In genomic region chr17:58417300-58418092, GRCh38 we compare ENCODE assay signal across 1 cellular context.
TF ChIP-seq lines count a peak whose summit lies in the region.

TSS of gene RNF43 (minus strand) at chr17:58417534. CDS start at chr17:58415577, 1,957 bp downstream.

TF ChIP-seq in K562, 482 proteins besides CTCF, POLR2A, EP300 and RAD21 (continued from another document and continues in another):
- no peak for TF ChIP-seq PBX2 (CRISPR knock-in tag; IDR thresholded peaks at IDR 0.05; ENCODE audit: low read depth)
- TF ChIP-seq PBX2 (tag; conservative IDR thresholded peaks at IDR 0.05; ENCODE audit: low read depth), result no peak
- peak; percentile 73; the same call in 1 of the 2 replicates for TF ChIP-seq MTA3 (IDR thresholded peaks at IDR 0.05; ENCODE audit: borderline replicate concordance)
- no peak for TF ChIP-seq ZNF583 (CRISPR knock-in tag; IDR thresholded peaks at IDR 0.05)
- no peak for TF ChIP-seq DACH1 (IDR thresholded peaks at IDR 0.05; ENCODE audit: partially characterized antibody)
- TF ChIP-seq ZNF143 (CRISPR knock-in tag; IDR thresholded peaks at IDR 0.05), result no peak
- TF ChIP-seq ZSCAN32 (CRISPR knock-in tag; IDR thresholded peaks at IDR 0.05), result no peak
- no peak for TF ChIP-seq KHSRP (IDR thresholded peaks at IDR 0.05)
- TF ChIP-seq GTF2A2 (tag; IDR thresholded peaks at IDR 0.05), result no peak
- no peak for TF ChIP-seq U2AF2 (optimal IDR thresholded peaks at IDR 0.05; ENCODE audit: low read depth, low read length)
- peak; percentile 60 for TF ChIP-seq KLF16 (IDR thresholded peaks at IDR 0.05)
- TF ChIP-seq TCF7 (IDR thresholded peaks at IDR 0.05; ENCODE audit: borderline replicate concordance), result no peak
- no peak for TF ChIP-seq PCBP1 (IDR thresholded peaks at IDR 0.05; ENCODE audit: low read depth, low read length, poor library complexity, severe bottlenecking)
- TF ChIP-seq MEF2D (tag; conservative IDR thresholded peaks at IDR 0.05; ENCODE audit: low read depth), result no peak
- no peak for TF ChIP-seq ZNF124 (CRISPR knock-in tag; IDR thresholded peaks at IDR 0.05)
- TF ChIP-seq ZNF695 (CRISPR knock-in tag; IDR thresholded peaks at IDR 0.05), result no peak
- no peak for TF ChIP-seq POU5F1 (IDR thresholded peaks at IDR 0.05; ENCODE audit: borderline replicate concordance, low read depth, low read length, partially characterized antibody)
- no peak for TF ChIP-seq ARHGAP35 (IDR thresholded peaks at IDR 0.05; ENCODE audit: partially characterized antibody)
- TF ChIP-seq CBFA2T3 (IDR thresholded peaks at IDR 0.05), result peak; percentile 36; the same call in 1 of the 2 replicates
- 0 out of 4 replicates have a peak, but pooled peaks of 1 of the 2 experiments have one; percentile 0 for TF ChIP-seq TEAD1 (CRISPR knock-in tag; IDR thresholded peaks at IDR 0.05)
- no peak for TF ChIP-seq FOS (IDR thresholded peaks at IDR 0.05; ENCODE audit: extremely low read depth, insufficient read length)
- TF ChIP-seq BACH1 (tag; IDR thresholded peaks at IDR 0.05), result no peak
- TF ChIP-seq SRSF9 (IDR thresholded peaks at IDR 0.05; ENCODE audit: borderline replicate concordance, low read depth, low read length), result no peak
- no peak for TF ChIP-seq NFXL1 (CRISPR knock-in tag; IDR thresholded peaks at IDR 0.05)
- no peak for TF ChIP-seq LCOR (CRISPR knock-in tag; IDR thresholded peaks at IDR 0.05)
- no peak for TF ChIP-seq KAT8 (IDR thresholded peaks at IDR 0.05; ENCODE audit: low read depth)
- no peak for TF ChIP-seq GTF2B (IDR thresholded peaks at IDR 0.05; ENCODE audit: extremely low read depth, insufficient read length)
- no peak for TF ChIP-seq PPARD (CRISPR knock-in tag; IDR thresholded peaks at IDR 0.05)
- TF ChIP-seq BRD4 (IDR thresholded peaks at IDR 0.05), result no peak
- peak; percentile 71 for TF ChIP-seq CEBPB (tag; IDR thresholded peaks at IDR 0.05)
- TF ChIP-seq MEIS2 (IDR thresholded peaks at IDR 0.05; ENCODE audit: partially characterized antibody), result no peak
- no peak for TF ChIP-seq ZBTB49 (CRISPR knock-in tag; IDR thresholded peaks at IDR 0.05; ENCODE audit: borderline replicate concordance)
- no peak for TF ChIP-seq ZNF551 (CRISPR knock-in tag; IDR thresholded peaks at IDR 0.05)
- no peak for TF ChIP-seq ZFPM2 (CRISPR knock-in tag; IDR thresholded peaks at IDR 0.05)
- TF ChIP-seq ZNF507 (tag; conservative IDR thresholded peaks at IDR 0.05), result no peak
- TF ChIP-seq ATF1 (CRISPR knock-in tag; IDR thresholded peaks at IDR 0.05), result no peak
- TF ChIP-seq ATF1 (tag; IDR thresholded peaks at IDR 0.05), result peak; percentile 76
- no peak for TF ChIP-seq ZFP91 (CRISPR knock-in tag; IDR thresholded peaks at IDR 0.05)
- TF ChIP-seq SMAD4 (CRISPR knock-in tag; conservative IDR thresholded peaks at IDR 0.05), result 0 out of 2 replicates have a peak, but pooled peaks have one; percentile 31
- no peak for TF ChIP-seq ARID3B (CRISPR knock-in tag; IDR thresholded peaks at IDR 0.05; ENCODE audit: borderline replicate concordance)
- no peak for TF ChIP-seq POLR2H (tag; IDR thresholded peaks at IDR 0.05; ENCODE audit: low read depth)
- no peak for TF ChIP-seq NFE2L1 (tag; IDR thresholded peaks at IDR 0.05; ENCODE audit: borderline replicate concordance, low read depth)
- no peak for TF ChIP-seq ZNF318 (IDR thresholded peaks at IDR 0.05; ENCODE audit: borderline replicate concordance in 1 of 2, low read depth in 1 of 2)
- no peak for TF ChIP-seq ZNF41 (CRISPR knock-in tag; conservative IDR thresholded peaks at IDR 0.05)
- peak; percentile 58; the same call in 1 of the 2 replicates for TF ChIP-seq RB1 (IDR thresholded peaks at IDR 0.05; ENCODE audit: low read depth)
- TF ChIP-seq SMAD3 (CRISPR knock-in tag; conservative IDR thresholded peaks at IDR 0.05), result no peak
- TF ChIP-seq MCM3 (IDR thresholded peaks at IDR 0.05), result no peak
- TF ChIP-seq NFIC (IDR thresholded peaks at IDR 0.05), result peak; percentile 81
- TF ChIP-seq SRSF7 (optimal IDR thresholded peaks at IDR 0.05; ENCODE audit: low read depth, low read length), result no peak
- TF ChIP-seq ZC3H11A (IDR thresholded peaks at IDR 0.05; ENCODE audit: low read depth, low read length), result no peak
- peak; percentile 46; the same call in 1 of the 2 replicates for TF ChIP-seq TCF3 (CRISPR knock-in tag; IDR thresholded peaks at IDR 0.05)
- TF ChIP-seq RBM17 (IDR thresholded peaks at IDR 0.05; ENCODE audit: borderline replicate concordance, low read depth, low read length), result no peak
- no peak for TF ChIP-seq ZNF212 (CRISPR knock-in tag; IDR thresholded peaks at IDR 0.05)
- TF ChIP-seq ELF1 (tag; IDR thresholded peaks at IDR 0.05), result no peak
- no peak for TF ChIP-seq NR2F6 (CRISPR knock-in tag; IDR thresholded peaks at IDR 0.05)
- no peak for TF ChIP-seq NR0B1 (IDR thresholded peaks at IDR 0.05; ENCODE audit: partially characterized antibody)
